ENCODE assay signal across 17 cellular contexts in genomic region chr18:53551868-53552426, GRCh38.
"Had no signal": no experiment of that assay in that cellular context is flagged by ENCODE, and none has a peak within 500 bp of the region (broad histone marks: within the 10 kb centered on the region; RNA-seq: fewer than 3 reads in every experiment).

No MANE protein-coding gene starts in this region.

- ATAC-seq: effector memory CD8-positive, alpha-beta T cell; left lung; stimulated activated naive B cell treated with anti-CD40 and anti-IgM and Interleukin-4, amounts not matched to agents 10 μg/mL and 1 μg/mL and 100 μg/mL, for 72 hours; T-helper 17 cell had no signal

- H3K27me3 ChIP-seq: brain microvascular endothelial cell, left lung, ovary, transverse colon had no signal

- H3K4me1 Mint-ChIP-seq: activated naive CD8-positive, alpha-beta T cell treated with anti-CD3 and anti-CD28 coated beads for 36 hours; stimulated activated naive B cell treated with anti-CD40 and anti-IgM and Interleukin-4, amounts not matched to agents 10 μg/mL and 1 μg/mL and 100 μg/mL, for 72 hours; T-helper 17 cell had no signal

- DNase-seq: activated CD4-positive, alpha-beta T cell treated with anti-CD3 and anti-CD28 coated beads for 48 hours; activated CD8-positive, alpha-beta memory T cell treated with anti-CD3 and anti-CD28 coated beads, Interleukin-2, amount 50 U/mL, for 48 hours; activated naive CD8-positive, alpha-beta T cell treated with anti-CD3 and anti-CD28 coated beads for 36 hours; amygdala; brain microvascular endothelial cell; cerebellar nuclear complex; effector memory CD8-positive, alpha-beta T cell; head of caudate nucleus; left lung; mesenchymal stem cell; ovary; stimulated activated CD4-positive, alpha-beta T cell treated with anti-CD3 and anti-CD28 coated beads, Interleukin-4, amount 100 ng/mL, for 1 hour; stimulated activated naive B cell treated with anti-CD40 and anti-IgM and Interleukin-4, amounts not matched to agents 10 μg/mL and 1 μg/mL and 100 μg/mL, for 72 hours; T-helper 17 cell; transverse colon had no signal

- H3K27me3 Mint-ChIP-seq: activated naive CD8-positive, alpha-beta T cell treated with anti-CD3 and anti-CD28 coated beads for 36 hours; dendritic cell treated with granulocyte-macrophage colony-stimulating factor and Interleukin-4, amounts not matched to agents 40 ng/mL and 50 ng/mL, for 4 days; effector memory CD8-positive, alpha-beta T cell; stimulated activated naive B cell treated with anti-CD40 and anti-IgM and Interleukin-4, amounts not matched to agents 10 μg/mL and 1 μg/mL and 100 μg/mL, for 72 hours; T-helper 17 cell had no signal

- H3K36me3 Mint-ChIP-seq: activated naive CD8-positive, alpha-beta T cell treated with anti-CD3 and anti-CD28 coated beads for 36 hours; stimulated activated naive B cell treated with anti-CD40 and anti-IgM and Interleukin-4, amounts not matched to agents 10 μg/mL and 1 μg/mL and 100 μg/mL, for 72 hours had no signal

- H3K4me3 Mint-ChIP-seq: activated naive CD8-positive, alpha-beta T cell treated with anti-CD3 and anti-CD28 coated beads for 36 hours; activated T-helper 1 cell treated with anti-CD3 and anti-CD28 coated beads, Interleukin-12 subunit alpha, Interleukin-12 subunit beta, Interleukin-2, Interleukin-4 antibody, amounts not matched to agents 30 ng/mL and 10 ng/mL and 1 ng/mL, durations not matched to agents 14 hours and 24 hours and 36 hours; dendritic cell treated with granulocyte-macrophage colony-stimulating factor and Interleukin-4, amounts not matched to agents 40 ng/mL and 50 ng/mL, for 4 days; effector memory CD8-positive, alpha-beta T cell; stimulated activated naive B cell treated with anti-CD40 and anti-IgM and Interleukin-4, amounts not matched to agents 10 μg/mL and 1 μg/mL and 100 μg/mL, for 72 hours; T-helper 17 cell had no signal

- H3K36me3 ChIP-seq: brain microvascular endothelial cell, left lung, ovary, transverse colon had no signal

- H3K4me1 ChIP-seq: left lung, transverse colon had no signal

- H3K4me3 ChIP-seq: left lung, ovary, transverse colon had no signal

- H3K27ac Mint-ChIP-seq: activated naive CD8-positive, alpha-beta T cell treated with anti-CD3 and anti-CD28 coated beads for 36 hours; activated T-helper 1 cell treated with anti-CD3 and anti-CD28 coated beads, Interleukin-12 subunit alpha, Interleukin-12 subunit beta, Interleukin-2, Interleukin-4 antibody, amounts not matched to agents 30 ng/mL and 10 ng/mL and 1 ng/mL, durations not matched to agents 14 hours and 24 hours and 36 hours; dendritic cell treated with granulocyte-macrophage colony-stimulating factor and Interleukin-4, amounts not matched to agents 40 ng/mL and 50 ng/mL, for 4 days; effector memory CD8-positive, alpha-beta T cell; stimulated activated naive B cell treated with anti-CD40 and anti-IgM and Interleukin-4, amounts not matched to agents 10 μg/mL and 1 μg/mL and 100 μg/mL, for 72 hours; T-helper 17 cell had no signal

- H3K27ac ChIP-seq: brain microvascular endothelial cell, left lung, ovary, transverse colon had no signal

- H3K9me3 ChIP-seq: left lung, ovary, transverse colon had no signal
